ENCODE assay signal across 25 cellular contexts in genomic region chr16:54677551-54677950, GRCh38.
DNase-seq lines count a peak whose midpoint lies in the region; ATAC-seq and TF ChIP-seq lines count a peak whose summit lies in the region.
"Had no signal": no experiment of that assay in that cellular context is flagged by ENCODE, and none has a peak within 500 bp of the region (broad histone marks: within the 10 kb centered on the region; RNA-seq: fewer than 3 reads in every experiment).

No MANE protein-coding gene starts in this region.

- H3K36me3 ChIP-seq in RWPE2 (ENCODE audit: low read depth) = no peaks in the 10 kb centered on the region
- H3K36me3 ChIP-seq: BLaER1 treated with 17β-estradiol and CSF1 and Interleukin-3, amounts not matched to agents 10 nM and 100 nM had no signal

- no peaks in the 10 kb centered on the region for H3K9me3 Mint-ChIP-seq in type B pancreatic cell

- DNase-seq in M059J (ENCODE audit: low read depth) (peak; percentile 23), RWPE2 (ENCODE audit: low spot score) (no peak), epithelial cell of prostate (ENCODE audit: low read depth, low spot score) (no peak), type B pancreatic cell (ENCODE audit: extremely low spot score, unreplicated experiment) (no peak), UCSD-AML1 (lab: John Stamatoyannopoulos, UW; ENCODE audit: unreplicated experiment) (no peak), T-helper 9 cell (no peak)
- DNase-seq: AML-193; CD4-positive, alpha-beta memory T cell; COR-L47; DMS 273 treated with DMSO at 0.1 percent for 48 hours; DMS79 treated with DMSO at 0.1 percent for 48 hours; H7; KBM-7; NCI-H1048; NCI-H1417 treated with DMSO at 0.1 percent for 48 hours; NCI-H187 treated with DMSO at 0.1 percent for 48 hours; NCI-H2171 treated with DMSO at 0.1 percent for 48 hours; NCI-H345; NCI-H524; NCI-H748 treated with DMSO at 0.1 percent for 48 hours; SHP77; T-helper 1 cell had no signal

- H3K27me3 ChIP-seq in RWPE2 (ENCODE audit: insufficient read depth, poor library complexity, severe bottlenecking) = no peaks in the 10 kb centered on the region
- H3K27me3 ChIP-seq: BLaER1 treated with 17β-estradiol and CSF1 and Interleukin-3, amounts not matched to agents 10 nM and 100 nM had no signal

- H3K27ac ChIP-seq in RWPE2 (ENCODE audit: poor library complexity, severe bottlenecking) (no peak overlapping the region), epithelial cell of prostate (peak overlapping the region; percentile 46)
- H3K27ac ChIP-seq: A549; BLaER1 treated with 17β-estradiol and CSF1 and Interleukin-3, amounts not matched to agents 10 nM and 100 nM had no signal

- no peak for TF ChIP-seq POLR2A in GM18505 (IDR thresholded peaks at IDR 0.05; ENCODE audit: borderline replicate concordance, extremely low read depth, insufficient read depth, insufficient read length)

- H3K9me3 ChIP-seq in RWPE2 (ENCODE audit: severe bottlenecking) = no peaks in the 10 kb centered on the region
- H3K9me3 ChIP-seq: A549; BLaER1 treated with 17β-estradiol and CSF1 and Interleukin-3, amounts not matched to agents 10 nM and 100 nM had no signal

- no peak overlapping the region for H3K4me3 ChIP-seq in RWPE2 (ENCODE audit: severe bottlenecking)
- H3K4me3 ChIP-seq: A549; BLaER1 treated with 17β-estradiol and CSF1 and Interleukin-3, amounts not matched to agents 10 nM and 100 nM had no signal

- H3K4me1 ChIP-seq in RWPE2 (ENCODE audit: insufficient read depth, poor library complexity, severe bottlenecking) = peaks cover 4% of the 10 kb centered on the region
- H3K4me1 ChIP-seq: BLaER1 treated with 17β-estradiol and CSF1 and Interleukin-3, amounts not matched to agents 10 nM and 100 nM had no signal

- no peak overlapping the region for H3K4me3 Mint-ChIP-seq in type B pancreatic cell
- H3K4me3 Mint-ChIP-seq: CD4-positive, alpha-beta memory T cell had no signal

- TF ChIP-seq CTCF in RWPE2 (IDR thresholded peaks at IDR 0.05; ENCODE audit: poor library complexity, severe bottlenecking) (no peak), type B pancreatic cell (conservative IDR thresholded peaks at IDR 0.05) (no peak)

- peak overlapping the region; percentile 57 for H3K27ac Mint-ChIP-seq in type B pancreatic cell
- H3K27ac Mint-ChIP-seq: CD4-positive, alpha-beta memory T cell had no signal

- peak; percentile 71 for ATAC-seq in RWPE2 (ENCODE audit: low read depth)
- ATAC-seq in GM18505 (IDR thresholded peaks at IDR 0.05; ENCODE audit: unreplicated experiment) = no peak
- ATAC-seq: A549 had no signal

- peaks cover 2% of the 10 kb centered on the region for H3K4me1 Mint-ChIP-seq in type B pancreatic cell (ENCODE audit: unreplicated experiment)
- H3K4me1 Mint-ChIP-seq: CD4-positive, alpha-beta memory T cell had no signal

- H3K36me3 Mint-ChIP-seq in type B pancreatic cell = no peaks in the 10 kb centered on the region
- H3K36me3 Mint-ChIP-seq: CD4-positive, alpha-beta memory T cell had no signal

- peaks cover 3% of the 10 kb centered on the region for H3K27me3 Mint-ChIP-seq in type B pancreatic cell
- H3K27me3 Mint-ChIP-seq: CD4-positive, alpha-beta memory T cell had no signal
